Comparison of ENCODE assay signal across 11 cellular contexts in the genomic region with DNA sequence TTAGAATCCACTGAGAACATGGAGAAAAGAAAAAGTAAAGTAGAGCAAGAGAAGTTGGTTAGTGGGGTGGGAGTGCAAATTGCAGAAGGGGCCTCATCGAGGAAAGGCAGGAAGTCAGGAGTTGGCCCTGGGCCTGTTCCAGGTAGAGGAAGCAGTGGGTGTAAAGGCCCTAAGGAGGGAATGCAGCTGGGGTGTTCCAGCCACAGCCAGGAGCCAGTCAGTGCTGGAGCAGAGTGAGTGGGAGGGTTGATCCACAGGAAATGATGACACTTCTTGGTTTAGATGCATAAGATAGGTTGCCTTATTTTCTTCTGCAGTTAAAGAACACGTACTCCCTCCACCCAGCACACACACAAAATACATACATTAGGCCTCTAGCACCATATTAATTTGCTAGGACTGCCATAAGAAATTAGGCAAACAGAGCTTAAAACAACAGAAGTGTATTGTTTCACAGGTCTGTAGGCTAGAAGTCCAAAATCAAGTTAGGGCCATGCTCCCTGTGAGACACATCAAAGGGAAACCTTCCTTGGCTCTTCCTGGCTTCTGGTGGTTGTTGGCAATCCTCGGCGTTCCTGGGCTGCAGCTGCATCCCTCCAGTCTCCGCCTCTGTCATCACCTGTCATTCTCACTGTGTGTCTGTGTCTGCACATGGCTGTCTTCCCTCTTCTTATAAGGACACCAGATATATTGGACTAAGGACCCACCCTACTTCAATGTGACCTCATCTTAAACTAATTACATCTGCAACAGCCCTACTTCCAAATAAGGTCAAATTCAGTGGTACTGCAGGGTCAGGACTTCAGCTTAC.
DNase-seq lines count a peak whose midpoint lies in the region; ATAC-seq and TF ChIP-seq lines count a peak whose summit lies in the region.
"Had no signal": no experiment of that assay in that cellular context is flagged by ENCODE, and none has a peak within 500 bp of the region (broad histone marks: within the 10 kb centered on the region; RNA-seq: fewer than 3 reads in every experiment).

No MANE protein-coding gene starts in this region.

- peak overlapping the region; percentile 48 for H3K27ac Mint-ChIP-seq in activated T-cell treated with anti-CD3 and anti-CD28 coated beads, Interleukin-2, amount 50 U/mL, for 24 hours
- H3K27ac Mint-ChIP-seq in activated naive CD8-positive, alpha-beta T cell treated with anti-CD3 and anti-CD28 coated beads, Interleukin-2, amount 10 ng/mL, durations not matched to agents 7 days and 5 days: peak overlapping the region; percentile 37

- no peaks in the 10 kb centered on the region for H3K36me3 ChIP-seq in tibial artery
- H3K36me3 ChIP-seq: sigmoid colon had no signal

- intact Hi-C loops in tibial artery (cut with DNase I; ENCODE audit: low total_unique reads): no loop called here

- TF ChIP-seq CTCF in tibial artery (IDR thresholded peaks at IDR 0.05): no peak

- H3K4me3 ChIP-seq in tibial artery: no peak overlapping the region
- H3K4me3 ChIP-seq: sigmoid colon had no signal

- ATAC-seq in activated naive CD8-positive, alpha-beta T cell treated with anti-CD3 and anti-CD28 coated beads, Interleukin-2, amount 10 ng/mL, durations not matched to agents 7 days and 5 days (ENCODE audit: low read depth): no peak

- H3K9me3 ChIP-seq in tibial artery: no peaks in the 10 kb centered on the region
- H3K9me3 ChIP-seq: sigmoid colon had no signal

- no peaks in the 10 kb centered on the region for H3K4me1 ChIP-seq in tibial artery
- H3K4me1 ChIP-seq: sigmoid colon had no signal

- H3K27me3 ChIP-seq in tibial artery: no peaks in the 10 kb centered on the region
- H3K27me3 ChIP-seq: sigmoid colon had no signal

- peaks cover 14% of the 10 kb centered on the region for H3K4me1 Mint-ChIP-seq in activated T-cell treated with anti-CD3 and anti-CD28 coated beads, Interleukin-2, amount 50 U/mL, for 24 hours (ENCODE audit: low read depth)
- peaks cover 8% of the 10 kb centered on the region for H3K4me1 Mint-ChIP-seq in activated naive CD8-positive, alpha-beta T cell treated with anti-CD3 and anti-CD28 coated beads, Interleukin-2, amount 10 ng/mL, durations not matched to agents 7 days and 5 days

- peaks cover 26% of the 10 kb centered on the region for H3K27me3 Mint-ChIP-seq in activated T-cell treated with anti-CD3 and anti-CD28 coated beads, Interleukin-2, amount 50 U/mL, for 24 hours
- H3K27me3 Mint-ChIP-seq in activated naive CD8-positive, alpha-beta T cell treated with anti-CD3 and anti-CD28 coated beads, Interleukin-2, amount 10 ng/mL, durations not matched to agents 7 days and 5 days: peaks cover 6% of the 10 kb centered on the region

- H3K27ac ChIP-seq in tibial artery: no peak overlapping the region
- H3K27ac ChIP-seq: sigmoid colon had no signal

- H3K4me3 Mint-ChIP-seq in activated T-cell treated with anti-CD3 and anti-CD28 coated beads, Interleukin-2, amount 50 U/mL, for 24 hours: no peak overlapping the region
- no peak overlapping the region for H3K4me3 Mint-ChIP-seq in activated naive CD8-positive, alpha-beta T cell treated with anti-CD3 and anti-CD28 coated beads, Interleukin-2, amount 10 ng/mL, durations not matched to agents 7 days and 5 days

- H3K9me3 Mint-ChIP-seq in activated T-cell treated with anti-CD3 and anti-CD28 coated beads, Interleukin-2, amount 50 U/mL, for 24 hours: no peaks in the 10 kb centered on the region
- H3K9me3 Mint-ChIP-seq in activated naive CD8-positive, alpha-beta T cell treated with anti-CD3 and anti-CD28 coated beads, Interleukin-2, amount 10 ng/mL, durations not matched to agents 7 days and 5 days: peaks cover 1% of the 10 kb centered on the region

- no peak for DNase-seq in activated T-cell treated with anti-CD3 and anti-CD28 coated beads, Interleukin-2, amount 50 U/mL, for 24 hours
- no peak for DNase-seq in activated T-cell treated with anti-CD3 and anti-CD28 coated beads, Interleukin-2, amount 50 U/mL, for 1 hour
- peak; percentile 64 for DNase-seq in NCI-H226
- DNase-seq in activated naive CD8-positive, alpha-beta T cell treated with anti-CD3 and anti-CD28 coated beads, Interleukin-2, amount 10 ng/mL, durations not matched to agents 7 days and 5 days: no peak
- peak; percentile 7 for DNase-seq in stimulated activated CD4-positive, alpha-beta T cell treated with anti-CD3 and anti-CD28 coated beads, Interleukin-4, amount 100 ng/mL, for 24 hours
- DNase-seq in tibial artery: no peak
- DNase-seq in NCI-H1092 (lab: John Stamatoyannopoulos, UW): no peak
- DNase-seq in dedifferentiated amniotic fluid mesenchymal stem cell (ENCODE audit: extremely low spot score): no peak
- DNase-seq: activated CD8-positive, alpha-beta memory T cell treated with anti-CD3 and anti-CD28 coated beads, Interleukin-2, amount 50 U/mL, for 4 hours; head of caudate nucleus; sigmoid colon had no signal

- POLR2A ChIA-PET in activated naive CD8-positive, alpha-beta T cell treated with anti-CD3 and anti-CD28 coated beads, Interleukin-2, amount 10 ng/mL, durations not matched to agents 7 days and 5 days (lab: Charles Lee): no interaction called here

- H3K36me3 Mint-ChIP-seq in activated T-cell treated with anti-CD3 and anti-CD28 coated beads, Interleukin-2, amount 50 U/mL, for 24 hours (ENCODE audit: low read depth): no peaks in the 10 kb centered on the region
- H3K36me3 Mint-ChIP-seq in activated naive CD8-positive, alpha-beta T cell treated with anti-CD3 and anti-CD28 coated beads, Interleukin-2, amount 10 ng/mL, durations not matched to agents 7 days and 5 days: no peaks in the 10 kb centered on the region

Comparison
In these comparisons a context has a peak if more than half of its experiments do, and no peak if none do; other contexts are left out.
1. DNase-seq: peak in NCI-H226 (single experiment) and stimulated activated CD4-positive, alpha-beta T cell treated with anti-CD3 and anti-CD28 coated beads, Interleukin-4, amount 100 ng/mL, for 24 hours (single experiment); none in activated T-cell treated with anti-CD3 and anti-CD28 coated beads, Interleukin-2, amount 50 U/mL, for 24 hours (single experiment), activated T-cell treated with anti-CD3 and anti-CD28 coated beads, Interleukin-2, amount 50 U/mL, for 1 hour (single experiment), activated naive CD8-positive, alpha-beta T cell treated with anti-CD3 and anti-CD28 coated beads, Interleukin-2, amount 10 ng/mL, durations not matched to agents 7 days and 5 days (single experiment), tibial artery (0 of 2), NCI-H1092 (single experiment) and dedifferentiated amniotic fluid mesenchymal stem cell (single experiment).